ENCODE assay signal across 8 cellular contexts in genomic region chr5:672329-673139, GRCh38. TPM values are rescaled to one million over a fixed set of nuclear protein-coding genes. Genes with fewer than 3 reads are reported as not detected.
DNase-seq lines count a peak whose midpoint lies in the region; ATAC-seq and TF ChIP-seq lines count a peak whose summit lies in the region.

No MANE protein-coding gene starts in this region.

- H3K36me3 Mint-ChIP-seq in central memory CD8-positive, alpha-beta T cell (ENCODE audit: insufficient read depth) = peaks cover 15% of the 10 kb centered on the region

- 15 to 26% (median 17%) methylated on average over 22 to 27 of the region's 27 CpGs for WGBS in spleen, 5 donors

- H3K36me3 ChIP-seq in spleen = peaks cover 0 to 11% (median 0%) of the 10 kb centered on the region in 6 donors

- intact Hi-C loops in spleen (cut with DNase I; ENCODE audit: low total_unique reads) = no loop called here

- ATAC-seq in central memory CD8-positive, alpha-beta T cell (replicated peaks; ENCODE audit: extremely low read depth, poor library complexity, severe bottlenecking) = peak; percentile 70
- ATAC-seq in GM19328 (IDR thresholded peaks at IDR 0.05; ENCODE audit: unreplicated experiment) = no peak

- H3K27ac ChIP-seq in VCaP = peak overlapping the region; percentile 88
- H3K27ac ChIP-seq in spleen = peak overlapping the region in 1 of 8 donors; percentile 2

- no peaks in the 10 kb centered on the region for H3K9me3 ChIP-seq in spleen

- H3K4me1 ChIP-seq in spleen = peaks cover 17 to 43% (median 33%) of the 10 kb centered on the region in 6 donors

- no peaks in the 10 kb centered on the region for H3K9me3 Mint-ChIP-seq in central memory CD8-positive, alpha-beta T cell

- H3K4me3 ChIP-seq in spleen = peak overlapping the region in 1 of 8 donors; percentile 4

- peaks cover 0 to 70% (median 15%) of the 10 kb centered on the region in 7 donors for H3K27me3 ChIP-seq in spleen (replicated peaks in 1 of 7)

- peak overlapping the region; percentile 92 for H3K27ac Mint-ChIP-seq in central memory CD8-positive, alpha-beta T cell (ENCODE audit: low read depth)

- DNase-seq in ELR (ENCODE audit: low read depth) (peak; percentile 82), NCI-H1694 treated with DMSO at 0.1 percent for 48 hours (lab: John Stamatoyannopoulos, UW) (peak; percentile 80), inferior parietal cortex (ENCODE audit: extremely low spot score) (peak; percentile 66), spleen (peak; percentile 77), cortex of kidney (lab: John Stamatoyannopoulos, UW) (no peak)
- peak; percentile 72 to 83 for DNase-seq in central memory CD8-positive, alpha-beta T cell (ENCODE audit: low spot score in 2 of 2)

- peaks cover 20% of the 10 kb centered on the region for H3K4me1 Mint-ChIP-seq in central memory CD8-positive, alpha-beta T cell

- TF ChIP-seq POLR2A in spleen (IDR thresholded peaks at IDR 0.05) = no peak

- H3K4me3 Mint-ChIP-seq in central memory CD8-positive, alpha-beta T cell = peak overlapping the region; percentile 59

- no peaks in the 10 kb centered on the region for H3K27me3 Mint-ChIP-seq in central memory CD8-positive, alpha-beta T cell

- TF ChIP-seq CTCF in VCaP (conservative IDR thresholded peaks at IDR 0.05) (no peak), spleen (IDR thresholded peaks at IDR 0.05 in 8 of 11, conservative IDR thresholded peaks at IDR 0.05 in 3 of 11) (no peak)

RNA-seq across cellular contexts. Expression of gene TPPP, which starts 20.6 kb away (rescaled TPM):
- total RNA-seq in spleen = 10 to 100 TPM in 1 of 7 donors, 1 to 10 TPM in 6; 2.4 to 12.2 (median 4.4) TPM
- polyA plus RNA-seq in spleen = under 1 TPM; 0.30 to 0.83 (median 0.41) TPM
